ENCODE assay signal across 19 cellular contexts in the genomic region with DNA sequence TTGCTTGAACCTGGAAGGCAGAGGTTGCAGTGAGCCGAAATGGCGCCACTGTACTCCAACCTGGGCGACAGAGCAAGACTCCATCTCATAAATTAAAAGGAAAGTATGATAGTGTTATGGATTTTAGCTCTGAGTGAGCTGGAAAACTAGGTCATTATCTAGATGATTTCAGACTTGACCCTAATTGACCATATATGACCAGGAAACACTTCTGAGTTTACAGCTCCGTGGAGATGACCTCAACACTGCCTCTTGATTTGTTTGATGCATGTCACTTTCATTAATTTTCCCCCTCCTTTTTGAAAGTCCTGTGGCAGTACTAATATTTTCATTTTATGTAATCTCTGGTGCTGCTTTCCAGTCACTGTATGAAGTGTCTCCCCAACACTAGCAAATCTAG. TPM values are rescaled to one million over a fixed set of nuclear protein-coding genes. Genes with fewer than 3 reads are reported as not detected.
DNase-seq lines count a peak whose midpoint lies in the region; ATAC-seq and TF ChIP-seq lines count a peak whose summit lies in the region.
"Had no signal": no experiment of that assay in that cellular context is flagged by ENCODE, and none has a peak within 500 bp of the region (broad histone marks: within the 10 kb centered on the region; RNA-seq: fewer than 3 reads in every experiment).

No MANE protein-coding gene starts in this region.

- H3K79me2 ChIP-seq in KMS-11 (ENCODE audit: insufficient read depth, low read depth), result no peaks in the 10 kb centered on the region

- H3K4me1 ChIP-seq in KMS-11 (ENCODE audit: low read depth, poor library complexity, severe bottlenecking) (peaks cover 40% of the 10 kb centered on the region), spleen (peaks cover 0 to 18% (median 6%) of the 10 kb centered on the region in 6 donors)
- H3K4me1 ChIP-seq: adrenal gland, left ventricle myocardium inferior, right lobe of liver had no signal

- 62 to 83% (median 82%) methylated on average over 4 of the region's 4 CpGs for WGBS in spleen, 5 donors

- TF ChIP-seq POLR2A in spleen (IDR thresholded peaks at IDR 0.05), result no peak

- H3K9me3 Mint-ChIP-seq in activated T-cell treated with anti-CD3 and anti-CD28 coated beads, Interleukin-2, amount 50 U/mL, for 72 hours, result no peaks in the 10 kb centered on the region
- no peaks in the 10 kb centered on the region for H3K9me3 Mint-ChIP-seq in activated T-cell treated with anti-CD3 and anti-CD28 coated beads, Interleukin-2, amount 50 U/mL, for 4 hours
- H3K9me3 Mint-ChIP-seq: CD8-positive, alpha-beta T cell had no signal

- no peaks in the 10 kb centered on the region for H4K20me1 ChIP-seq in KMS-11 (ENCODE audit: insufficient read depth)

- H3K36me3 ChIP-seq in KMS-11 (ENCODE audit: insufficient read depth) (peaks cover 4% of the 10 kb centered on the region; the same call in 1 of the 2 replicates), spleen (peaks cover 0 to 81% (median 33%) of the 10 kb centered on the region in 6 donors)

- H3K27me3 ChIP-seq in KMS-11 (ENCODE audit: insufficient read depth, low read depth) (no peaks in the 10 kb centered on the region), spleen (replicated peaks in 1 of 7) (no peaks in the 10 kb centered on the region)
- H3K27me3 ChIP-seq: adrenal gland, dorsolateral prefrontal cortex, right lobe of liver had no signal

- H3K27ac Mint-ChIP-seq in activated T-cell treated with anti-CD3 and anti-CD28 coated beads, Interleukin-2, amount 50 U/mL, for 72 hours, result peak overlapping the region; percentile 100

- peaks cover 36% of the 10 kb centered on the region for H3K4me1 Mint-ChIP-seq in activated T-cell treated with anti-CD3 and anti-CD28 coated beads, Interleukin-2, amount 50 U/mL, for 72 hours (ENCODE audit: low read depth)
- H3K4me1 Mint-ChIP-seq in activated T-cell treated with anti-CD3 and anti-CD28 coated beads, Interleukin-2, amount 50 U/mL, for 4 hours (ENCODE audit: low read depth), result peaks cover 26% of the 10 kb centered on the region

- peak overlapping the region; percentile 23; the same call in 1 of the 2 replicates for H3K9ac ChIP-seq in KMS-11

- ATAC-seq in activated T-cell treated with anti-CD3 and anti-CD28 coated beads, Interleukin-2, amount 50 U/mL, for 72 hours (replicated peaks in 1 of 2), result no peak
- no peak for ATAC-seq in activated T-cell treated with anti-CD3 and anti-CD28 coated beads, Interleukin-2, amount 50 U/mL, for 4 hours
- ATAC-seq in GM18867 (IDR thresholded peaks at IDR 0.05; ENCODE audit: unreplicated experiment), result peak; percentile 29
- no peak for ATAC-seq in GM19324 (IDR thresholded peaks at IDR 0.05; ENCODE audit: low FRiP score, unreplicated experiment)
- no peak for ATAC-seq in HG03175 (IDR thresholded peaks at IDR 0.05; ENCODE audit: unreplicated experiment)
- ATAC-seq: right lobe of liver had no signal

- H3K4me2 ChIP-seq in KMS-11, result peak overlapping the region; percentile 72

- no peak for DNase-seq in activated T-cell treated with anti-CD3 and anti-CD28 coated beads, Interleukin-2, amount 50 U/mL, for 72 hours
- DNase-seq in activated T-cell treated with anti-CD3 and anti-CD28 coated beads, Interleukin-2, amount 50 U/mL, for 4 hours, result no peak
- peak; percentile 28 for DNase-seq in spleen
- DNase-seq in HPDE6-E6E7 (ENCODE audit: extremely low spot score), result no peak
- DNase-seq: ACHN; CD8-positive, alpha-beta T cell; dorsolateral prefrontal cortex; EL; left ventricle myocardium inferior; NCI-H2029 treated with DMSO at 0.1 percent for 48 hours; NCI-H510A; SHP77 treated with DMSO at 0.1 percent for 48 hours; substantia nigra had no signal

- H3K4me3 ChIP-seq in KMS-11 (IDR thresholded peaks at IDR 0.05; ENCODE audit: insufficient read depth, low read depth, low read length) (no peak overlapping the region), spleen (no peak overlapping the region)
- H3K4me3 ChIP-seq: adrenal gland, dorsolateral prefrontal cortex, left ventricle myocardium inferior, right lobe of liver had no signal

- no peaks in the 10 kb centered on the region for H3K27me3 Mint-ChIP-seq in activated T-cell treated with anti-CD3 and anti-CD28 coated beads, Interleukin-2, amount 50 U/mL, for 72 hours (ENCODE audit: low read depth)
- no peaks in the 10 kb centered on the region for H3K27me3 Mint-ChIP-seq in activated T-cell treated with anti-CD3 and anti-CD28 coated beads, Interleukin-2, amount 50 U/mL, for 4 hours (ENCODE audit: low read depth)

- peaks cover 12 to 40% of the 10 kb centered on the region in 2 donors for H3K36me3 Mint-ChIP-seq in activated T-cell treated with anti-CD3 and anti-CD28 coated beads, Interleukin-2, amount 50 U/mL, for 72 hours (ENCODE audit: insufficient read depth in 2 of 2)
- H3K36me3 Mint-ChIP-seq in activated T-cell treated with anti-CD3 and anti-CD28 coated beads, Interleukin-2, amount 50 U/mL, for 4 hours (ENCODE audit: insufficient read depth), result peaks cover 24% of the 10 kb centered on the region

- TF ChIP-seq CTCF in KMS-11 (conservative IDR thresholded peaks at IDR 0.05; ENCODE audit: low read depth, low read length), result no peak
- TF ChIP-seq CTCF in spleen (IDR thresholded peaks at IDR 0.05 in 8 of 11, conservative IDR thresholded peaks at IDR 0.05 in 3 of 11), result no peak

- H3K27ac ChIP-seq in KMS-11 (peak overlapping the region; percentile 81), spleen (peak overlapping the region in 5 of 8 donors; percentile 15 to 64 (median 47))
- H3K27ac ChIP-seq: adrenal gland, dorsolateral prefrontal cortex, left ventricle myocardium inferior, right lobe of liver had no signal

- H2AFZ ChIP-seq in KMS-11 (ENCODE audit: low read depth), result no peak overlapping the region

- H3K9me3 ChIP-seq in spleen, result no peaks in the 10 kb centered on the region
- H3K9me3 ChIP-seq: adrenal gland, left ventricle myocardium inferior, right lobe of liver had no signal

- intact Hi-C loops in spleen (cut with DNase I; ENCODE audit: low total_unique reads), result loop anchor here (10.0 kb wide), 1 partner anchor 63 kb away; no protein-coding TSS in a partner anchor

- peak overlapping the region; percentile 83 to 89 for H3K4me3 Mint-ChIP-seq in activated T-cell treated with anti-CD3 and anti-CD28 coated beads, Interleukin-2, amount 50 U/mL, for 72 hours
- H3K4me3 Mint-ChIP-seq in activated T-cell treated with anti-CD3 and anti-CD28 coated beads, Interleukin-2, amount 50 U/mL, for 4 hours, result no peak overlapping the region
- H3K4me3 Mint-ChIP-seq: CD8-positive, alpha-beta T cell had no signal

RNA-seq across cellular contexts. Expression of a gene that starts 7.8 kb away (rescaled TPM):
- total RNA-seq in activated T-cell treated with anti-CD3 and anti-CD28 coated beads, Interleukin-2, amount 50 U/mL, for 72 hours, result 10 to 100 TPM; 20.3 to 20.9 TPM
- 1 to 10 TPM; 6.3 to 9.5 (median 9.4) TPM for total RNA-seq in activated T-cell treated with anti-CD3 and anti-CD28 coated beads, Interleukin-2, amount 50 U/mL, for 4 hours
- total RNA-seq in spleen, result 10 to 100 TPM in 2 of 7 donors, 1 to 10 TPM in 5; 7.2 to 14.6 (median 8.4) TPM
- 1 to 10 TPM; 2.7 to 4.1 (median 3.1) TPM for polyA plus RNA-seq in spleen

RNA-seq across cellular contexts. Expression of a gene that starts 52.9 kb away (rescaled TPM):
- total RNA-seq in activated T-cell treated with anti-CD3 and anti-CD28 coated beads, Interleukin-2, amount 50 U/mL, for 72 hours, result 10 to 100 TPM; 28.6 to 29.8 TPM
- 1 to 10 TPM; 5.7 to 7.4 (median 6.1) TPM for total RNA-seq in activated T-cell treated with anti-CD3 and anti-CD28 coated beads, Interleukin-2, amount 50 U/mL, for 4 hours
- 10 to 100 TPM; 21.5 to 36.6 (median 29.6) TPM for total RNA-seq in spleen
- polyA plus RNA-seq in spleen, result 1 to 10 TPM; 7.4 to 8.6 (median 8.0) TPM
